ENCODE assay signal across 8 cellular contexts in genomic region chr5:129094924-129095797, GRCh38. TPM values are rescaled to one million over a fixed set of nuclear protein-coding genes. Genes with fewer than 3 reads are reported as not detected.
A peak's percentile ranks its signal among the peaks of the same experiment; 100 is the strongest.
DNase-seq lines count a peak whose midpoint lies in the region; ATAC-seq and TF ChIP-seq lines count a peak whose summit lies in the region.

No MANE protein-coding gene starts in this region.

- intact Hi-C loops in sigmoid colon (cut with DNase I), result no loop called here

- no peak overlapping the region for H3K27ac ChIP-seq in iPS DF 6.9 (ENCODE audit: low read length)
- H3K27ac ChIP-seq in sigmoid colon, result peak overlapping the region; percentile 81 to 94 (median 87)

- in situ Hi-C loops in astrocyte of the cerebellum (cut with HindIII; ENCODE audit: low sequenced_read_pairs), result no loop called here

- peak; percentile 37 for ATAC-seq in GM21360 (IDR thresholded peaks at IDR 0.05; ENCODE audit: unreplicated experiment)
- peak; percentile 53 for ATAC-seq in SK-N-SH treated with all-trans-retinoic acid at 6 μM for 48 hours

- no peak for TF ChIP-seq POLR2A in sigmoid colon (IDR thresholded peaks at IDR 0.05)

- peak; percentile 80 for DNase-seq in DMS53 (lab: John Stamatoyannopoulos, UW)
- DNase-seq in HK-2 (ENCODE audit: unreplicated experiment), result peak; percentile 53
- DNase-seq in astrocyte of the cerebellum (ENCODE audit: low read depth), result no peak
- no peak for DNase-seq in iPS DF 6.9 (ENCODE audit: low read depth, low spot score)
- DNase-seq in sigmoid colon, result peak; percentile 85
- DNase-seq in dedifferentiated amniotic fluid mesenchymal stem cell (ENCODE audit: extremely low spot score), result no peak

- H3K9me3 ChIP-seq in iPS DF 6.9 (ENCODE audit: control insufficient read depth, insufficient read depth, low read length) (no peaks in the 10 kb centered on the region), sigmoid colon (no peaks in the 10 kb centered on the region)

- H3K36me3 ChIP-seq in iPS DF 6.9 (ENCODE audit: control insufficient read depth, insufficient read depth, low read length), result no peaks in the 10 kb centered on the region
- no peaks in the 10 kb centered on the region for H3K36me3 ChIP-seq in sigmoid colon

- peak overlapping the region; percentile 80 for H3K4me3 ChIP-seq in astrocyte of the cerebellum (ENCODE audit: low read depth, low read length)
- peak overlapping the region; percentile 86 for H3K4me3 ChIP-seq in iPS DF 6.9 (ENCODE audit: low read length)
- H3K4me3 ChIP-seq in sigmoid colon, result peak overlapping the region; percentile 62 to 91 (median 80)

- WGBS in iPS DF 6.9 (ENCODE audit: insufficient coverage, insufficient read length), result no CpG with 5 or more reads among the region's 58 CpGs
- 1 to 2% methylated on average over 58 of the region's 58 CpGs for WGBS in sigmoid colon, 2 donors

- TF ChIP-seq CTCF in astrocyte of the cerebellum (IDR thresholded peaks at IDR 0.05; ENCODE audit: low read depth, low read length, missing control alignments) (no peak), sigmoid colon (IDR thresholded peaks at IDR 0.05) (peak in 1 of 4 experiments; percentile 15)

- H3K4me1 ChIP-seq in iPS DF 6.9 (ENCODE audit: control insufficient read depth, insufficient read depth, low read length), result no peaks in the 10 kb centered on the region
- H3K4me1 ChIP-seq in sigmoid colon, result peaks cover 0 to 33% (median 20%) of the 10 kb centered on the region in 4 donors

- H3K27me3 ChIP-seq in iPS DF 6.9 (ENCODE audit: control insufficient read depth, insufficient read depth, low read length), result no peaks in the 10 kb centered on the region; the same call in 1 of the 2 replicates
- no peaks in the 10 kb centered on the region for H3K27me3 ChIP-seq in sigmoid colon

- TF ChIP-seq EP300 in sigmoid colon (IDR thresholded peaks at IDR 0.05), result no peak

TF ChIP-seq in SK-N-SH treated with all-trans-retinoic acid at 6 μM for 48 hours, 23 proteins besides CTCF, POLR2A, EP300 and RAD21:
- TF ChIP-seq ZC3H10 (CRISPR knock-in tag; IDR thresholded peaks at IDR 0.05), result no peak
- no peak for TF ChIP-seq ZFP30 (CRISPR knock-in tag; IDR thresholded peaks at IDR 0.05)
- no peak for TF ChIP-seq ZNF70 (CRISPR knock-in tag; IDR thresholded peaks at IDR 0.05)
- TF ChIP-seq CREB5 (CRISPR knock-in tag; IDR thresholded peaks at IDR 0.05; ENCODE audit: low read depth), result no peak
- TF ChIP-seq TSHZ2 (CRISPR knock-in tag; IDR thresholded peaks at IDR 0.05), result no peak
- TF ChIP-seq, protein P1, sequence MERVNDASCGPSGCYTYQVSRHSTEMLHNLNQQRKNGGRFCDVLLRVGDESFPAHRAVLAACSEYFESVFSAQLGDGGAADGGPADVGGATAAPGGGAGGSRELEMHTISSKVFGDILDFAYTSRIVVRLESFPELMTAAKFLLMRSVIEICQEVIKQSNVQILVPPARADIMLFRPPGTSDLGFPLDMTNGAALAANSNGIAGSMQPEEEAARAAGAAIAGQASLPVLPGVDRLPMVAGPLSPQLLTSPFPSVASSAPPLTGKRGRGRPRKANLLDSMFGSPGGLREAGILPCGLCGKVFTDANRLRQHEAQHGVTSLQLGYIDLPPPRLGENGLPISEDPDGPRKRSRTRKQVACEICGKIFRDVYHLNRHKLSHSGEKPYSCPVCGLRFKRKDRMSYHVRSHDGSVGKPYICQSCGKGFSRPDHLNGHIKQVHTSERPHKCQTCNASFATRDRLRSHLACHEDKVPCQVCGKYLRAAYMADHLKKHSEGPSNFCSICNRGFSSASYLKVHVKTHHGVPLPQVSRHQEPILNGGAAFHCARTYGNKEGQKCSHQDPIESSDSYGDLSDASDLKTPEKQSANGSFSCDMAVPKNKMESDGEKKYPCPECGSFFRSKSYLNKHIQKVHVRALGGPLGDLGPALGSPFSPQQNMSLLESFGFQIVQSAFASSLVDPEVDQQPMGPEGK (CRISPR knock-in tag; IDR thresholded peaks at IDR 0.05; ENCODE audit: borderline replicate concordance), result no peak
- TF ChIP-seq ZNF565 (CRISPR knock-in tag; conservative IDR thresholded peaks at IDR 0.05; ENCODE audit: low read depth), result no peak
- TF ChIP-seq ZFP3 (CRISPR knock-in tag; IDR thresholded peaks at IDR 0.05), result 0 out of 2 replicates have a peak, but pooled peaks have one; percentile 15

RNA-seq across cellular contexts. Expression of gene ISOC1, which starts 0.6 kb away (rescaled TPM):
- 10 to 100 TPM; 14.1 to 24.3 (median 18.1) TPM for total RNA-seq in sigmoid colon
- polyA plus RNA-seq in sigmoid colon, result 10 to 100 TPM; 21.6 to 34.2 (median 28.2) TPM

Comparison
In these comparisons a context has a peak if more than half of its experiments do, and no peak if none do; other contexts are left out.
1. DNase-seq: peak in DMS53 (single experiment), HK-2 (single experiment) and sigmoid colon (single experiment); none in astrocyte of the cerebellum (single experiment), iPS DF 6.9 (single experiment) and dedifferentiated amniotic fluid mesenchymal stem cell (single experiment).
2. Peak in every context shown above with its lines, with median percentiles within 50 percentile points of each other: H3K4me3 ChIP-seq.